ENCODE assay signal across 2 cellular contexts in genomic region chr2:200209030-200209429, GRCh38.
TF ChIP-seq lines count a peak whose summit lies in the region.

No MANE protein-coding gene starts in this region.

TF ChIP-seq in HepG2, 621 proteins besides CTCF, POLR2A, EP300 and RAD21:
- TF ChIP-seq, protein P1, sequence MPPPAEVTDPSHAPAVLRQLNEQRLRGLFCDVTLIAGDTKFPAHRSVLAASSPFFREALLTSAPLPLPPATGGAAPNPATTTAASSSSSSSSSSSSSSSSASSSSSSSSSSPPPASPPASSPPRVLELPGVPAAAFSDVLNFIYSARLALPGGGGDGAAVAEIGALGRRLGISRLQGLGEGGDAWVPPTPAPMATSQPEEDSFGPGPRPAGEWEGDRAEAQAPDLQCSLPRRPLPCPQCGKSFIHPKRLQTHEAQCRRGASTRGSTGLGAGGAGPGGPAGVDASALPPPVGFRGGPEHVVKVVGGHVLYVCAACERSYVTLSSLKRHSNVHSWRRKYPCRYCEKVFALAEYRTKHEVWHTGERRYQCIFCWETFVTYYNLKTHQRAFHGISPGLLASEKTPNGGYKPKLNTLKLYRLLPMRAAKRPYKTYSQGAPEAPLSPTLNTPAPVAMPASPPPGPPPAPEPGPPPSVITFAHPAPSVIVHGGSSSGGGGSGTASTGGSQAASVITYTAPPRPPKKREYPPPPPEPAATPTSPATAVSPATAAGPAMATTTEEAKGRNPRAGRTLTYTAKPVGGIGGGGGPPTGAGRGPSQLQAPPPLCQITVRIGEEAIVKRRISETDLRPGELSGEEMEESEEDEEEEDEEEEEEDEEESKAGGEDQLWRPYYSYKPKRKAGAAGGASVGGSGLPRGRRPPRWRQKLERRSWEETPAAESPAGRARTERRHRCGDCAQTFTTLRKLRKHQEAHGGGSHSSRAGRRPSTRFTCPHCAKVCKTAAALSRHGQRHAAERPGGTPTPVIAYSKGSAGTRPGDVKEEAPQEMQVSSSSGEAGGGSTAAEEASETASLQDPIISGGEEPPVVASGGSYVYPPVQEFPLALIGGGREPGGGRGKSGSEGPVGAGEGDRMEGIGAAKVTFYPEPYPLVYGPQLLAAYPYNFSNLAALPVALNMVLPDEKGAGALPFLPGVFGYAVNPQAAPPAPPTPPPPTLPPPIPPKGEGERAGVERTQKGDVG (CRISPR knock-in tag; IDR thresholded peaks at IDR 0.05; ENCODE audit: borderline replicate concordance) = no peak
- TF ChIP-seq, protein P2, sequence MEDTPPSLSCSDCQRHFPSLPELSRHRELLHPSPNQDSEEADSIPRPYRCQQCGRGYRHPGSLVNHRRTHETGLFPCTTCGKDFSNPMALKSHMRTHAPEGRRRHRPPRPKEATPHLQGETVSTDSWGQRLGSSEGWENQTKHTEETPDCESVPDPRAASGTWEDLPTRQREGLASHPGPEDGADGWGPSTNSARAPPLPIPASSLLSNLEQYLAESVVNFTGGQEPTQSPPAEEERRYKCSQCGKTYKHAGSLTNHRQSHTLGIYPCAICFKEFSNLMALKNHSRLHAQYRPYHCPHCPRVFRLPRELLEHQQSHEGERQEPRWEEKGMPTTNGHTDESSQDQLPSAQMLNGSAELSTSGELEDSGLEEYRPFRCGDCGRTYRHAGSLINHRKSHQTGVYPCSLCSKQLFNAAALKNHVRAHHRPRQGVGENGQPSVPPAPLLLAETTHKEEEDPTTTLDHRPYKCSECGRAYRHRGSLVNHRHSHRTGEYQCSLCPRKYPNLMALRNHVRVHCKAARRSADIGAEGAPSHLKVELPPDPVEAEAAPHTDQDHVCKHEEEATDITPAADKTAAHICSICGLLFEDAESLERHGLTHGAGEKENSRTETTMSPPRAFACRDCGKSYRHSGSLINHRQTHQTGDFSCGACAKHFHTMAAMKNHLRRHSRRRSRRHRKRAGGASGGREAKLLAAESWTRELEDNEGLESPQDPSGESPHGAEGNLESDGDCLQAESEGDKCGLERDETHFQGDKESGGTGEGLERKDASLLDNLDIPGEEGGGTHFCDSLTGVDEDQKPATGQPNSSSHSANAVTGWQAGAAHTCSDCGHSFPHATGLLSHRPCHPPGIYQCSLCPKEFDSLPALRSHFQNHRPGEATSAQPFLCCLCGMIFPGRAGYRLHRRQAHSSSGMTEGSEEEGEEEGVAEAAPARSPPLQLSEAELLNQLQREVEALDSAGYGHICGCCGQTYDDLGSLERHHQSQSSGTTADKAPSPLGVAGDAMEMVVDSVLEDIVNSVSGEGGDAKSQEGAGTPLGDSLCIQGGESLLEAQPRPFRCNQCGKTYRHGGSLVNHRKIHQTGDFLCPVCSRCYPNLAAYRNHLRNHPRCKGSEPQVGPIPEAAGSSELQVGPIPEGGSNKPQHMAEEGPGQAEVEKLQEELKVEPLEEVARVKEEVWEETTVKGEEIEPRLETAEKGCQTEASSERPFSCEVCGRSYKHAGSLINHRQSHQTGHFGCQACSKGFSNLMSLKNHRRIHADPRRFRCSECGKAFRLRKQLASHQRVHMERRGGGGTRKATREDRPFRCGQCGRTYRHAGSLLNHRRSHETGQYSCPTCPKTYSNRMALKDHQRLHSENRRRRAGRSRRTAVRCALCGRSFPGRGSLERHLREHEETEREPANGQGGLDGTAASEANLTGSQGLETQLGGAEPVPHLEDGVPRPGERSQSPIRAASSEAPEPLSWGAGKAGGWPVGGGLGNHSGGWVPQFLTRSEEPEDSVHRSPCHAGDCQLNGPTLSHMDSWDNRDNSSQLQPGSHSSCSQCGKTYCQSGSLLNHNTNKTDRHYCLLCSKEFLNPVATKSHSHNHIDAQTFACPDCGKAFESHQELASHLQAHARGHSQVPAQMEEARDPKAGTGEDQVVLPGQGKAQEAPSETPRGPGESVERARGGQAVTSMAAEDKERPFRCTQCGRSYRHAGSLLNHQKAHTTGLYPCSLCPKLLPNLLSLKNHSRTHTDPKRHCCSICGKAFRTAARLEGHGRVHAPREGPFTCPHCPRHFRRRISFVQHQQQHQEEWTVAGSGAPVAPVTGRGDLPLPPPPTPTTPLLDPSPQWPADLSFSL (CRISPR knock-in tag; IDR thresholded peaks at IDR 0.05) = peak; percentile 51; the same call in 1 of the 2 replicates

TF ChIP-seq in H1, 55 proteins besides CTCF, POLR2A, EP300 and RAD21:
- TF ChIP-seq ASH2L (IDR thresholded peaks at IDR 0.05; ENCODE audit: low read length) = no peak
- no peak for TF ChIP-seq MAFK (IDR thresholded peaks at IDR 0.05; ENCODE audit: low read depth, low read length)
- no peak for TF ChIP-seq YY1 (IDR thresholded peaks at IDR 0.05; ENCODE audit: low read depth, low read length)
- TF ChIP-seq SP2 (IDR thresholded peaks at IDR 0.05; ENCODE audit: low read length) = no peak
TF ChIP-seq in H1: peak in this region for 0.
